16 cellular contexts compared by ENCODE assay signal in genomic region chr12:124762791-124763593, GRCh38.
DNase-seq lines count a peak whose midpoint lies in the region; ATAC-seq and TF ChIP-seq lines count a peak whose summit lies in the region.
"Had no signal": no experiment of that assay in that cellular context is flagged by ENCODE, and none has a peak within 500 bp of the region (broad histone marks: within the 10 kb centered on the region; RNA-seq: fewer than 3 reads in every experiment).

No MANE protein-coding gene starts in this region.

- intact Hi-C loops in left cardiac atrium (cut with DNase I) (loop anchor here in 1 of 2 donors (10.0 kb wide), 2 partner anchors 188 to 408 kb away; no protein-coding TSS in a partner anchor), left ventricle myocardium inferior (cut with micrococcal nuclease) (loop anchor here (10.0 kb wide), 1 partner anchor 408 kb away; no protein-coding TSS in a partner anchor)

- ATAC-seq in left cardiac atrium (no peak), omental fat pad (ENCODE audit: low FRiP score) (no peak), HG02798 (IDR thresholded peaks at IDR 0.05; ENCODE audit: poor library complexity, unreplicated experiment) (no peak)
- peak; percentile 60 to 79 for ATAC-seq in activated naive CD4-positive, alpha-beta T cell treated with anti-CD3 and anti-CD28 coated beads, Interleukin-2, amount 50 U/mL, for 72 hours
- ATAC-seq in stimulated activated naive CD8-positive, alpha-beta T cell treated with anti-CD3 and anti-CD28 coated beads, Interleukin-15, amount 100 ng/mL, for 72 hours = peak; percentile 57
- ATAC-seq: GM23338 had no signal

- peaks cover 16% of the 10 kb centered on the region for H3K27me3 Mint-ChIP-seq in stimulated activated naive CD8-positive, alpha-beta T cell treated with anti-CD3 and anti-CD28 coated beads, Interleukin-15, amount 100 ng/mL, for 72 hours

- H3K4me1 ChIP-seq in left ventricle myocardium inferior = peaks cover 65% of the 10 kb centered on the region
- H3K4me1 ChIP-seq: prostate gland had no signal

- H3K4me3 ChIP-seq in left ventricle myocardium inferior = no peak overlapping the region
- H3K4me3 ChIP-seq: GM23338, lung, prostate gland, suprapubic skin had no signal

- peaks cover 12% of the 10 kb centered on the region for H3K9me3 ChIP-seq in left ventricle myocardium inferior (replicated peaks)
- H3K9me3 ChIP-seq: prostate gland had no signal

- H3K27ac ChIP-seq in left ventricle myocardium inferior (replicated peaks) = no peak overlapping the region
- H3K27ac ChIP-seq: prostate gland, suprapubic skin had no signal

- peak overlapping the region in 1 of 2 donors; percentile 89 for H3K27ac Mint-ChIP-seq in activated naive CD4-positive, alpha-beta T cell treated with anti-CD3 and anti-CD28 coated beads, Interleukin-2, amount 50 U/mL, for 72 hours
- no peak overlapping the region for H3K27ac Mint-ChIP-seq in stimulated activated naive CD8-positive, alpha-beta T cell treated with anti-CD3 and anti-CD28 coated beads, Interleukin-15, amount 100 ng/mL, for 72 hours
- H3K27ac Mint-ChIP-seq: GM23338 had no signal

- no peak for TF ChIP-seq CTCF in left ventricle myocardium inferior (IDR thresholded peaks at IDR 0.05; ENCODE audit: borderline replicate concordance)
- no peak for TF ChIP-seq CTCF in omental fat pad (IDR thresholded peaks at IDR 0.05)

- peak; percentile 63 for DNase-seq in left cardiac atrium
- DNase-seq in left ventricle myocardium inferior = no peak
- DNase-seq in activated naive CD4-positive, alpha-beta T cell treated with anti-CD3 and anti-CD28 coated beads, Interleukin-2, amount 50 U/mL, for 72 hours (ENCODE audit: low spot score in 2 of 2) = no peak
- peak; percentile 64 for DNase-seq in fibroblast of gingiva (ENCODE audit: low read depth)
- peak in 1 of 2 donors; percentile 51 for DNase-seq in stimulated activated naive CD8-positive, alpha-beta T cell treated with anti-CD3 and anti-CD28 coated beads, Interleukin-15, amount 100 ng/mL, for 72 hours
- no peak for DNase-seq in omental fat pad (ENCODE audit: low spot score)
- DNase-seq in activated effector memory CD4-positive, alpha-beta T cell treated with anti-CD3 and anti-CD28 coated beads, Interleukin-2, amount 50 U/mL, for 16 hours = no peak
- DNase-seq: Calu3, NCI-H1694, NCI-H446 had no signal

- H3K9me3 Mint-ChIP-seq in activated naive CD4-positive, alpha-beta T cell treated with anti-CD3 and anti-CD28 coated beads, Interleukin-2, amount 50 U/mL, for 72 hours = peaks cover 6 to 18% of the 10 kb centered on the region in 2 donors
- peaks cover 8 to 28% of the 10 kb centered on the region in 2 donors for H3K9me3 Mint-ChIP-seq in stimulated activated naive CD8-positive, alpha-beta T cell treated with anti-CD3 and anti-CD28 coated beads, Interleukin-15, amount 100 ng/mL, for 72 hours

- H3K36me3 Mint-ChIP-seq in activated naive CD4-positive, alpha-beta T cell treated with anti-CD3 and anti-CD28 coated beads, Interleukin-2, amount 50 U/mL, for 72 hours = peaks cover 12 to 23% of the 10 kb centered on the region in 2 donors
- H3K36me3 Mint-ChIP-seq: natural killer cell had no signal

- no peaks in the 10 kb centered on the region for H3K27me3 ChIP-seq in left ventricle myocardium inferior (ENCODE audit: low read depth)
- H3K27me3 ChIP-seq: suprapubic skin had no signal

- H3K4me1 Mint-ChIP-seq in stimulated activated naive CD8-positive, alpha-beta T cell treated with anti-CD3 and anti-CD28 coated beads, Interleukin-15, amount 100 ng/mL, for 72 hours = peaks cover 59% of the 10 kb centered on the region

- H3K36me3 ChIP-seq in left ventricle myocardium inferior = no peaks in the 10 kb centered on the region
- H3K36me3 ChIP-seq: prostate gland, suprapubic skin had no signal

- peak overlapping the region in 1 of 2 donors; percentile 4 for H3K4me3 Mint-ChIP-seq in stimulated activated naive CD8-positive, alpha-beta T cell treated with anti-CD3 and anti-CD28 coated beads, Interleukin-15, amount 100 ng/mL, for 72 hours
- H3K4me3 Mint-ChIP-seq: GM23338, natural killer cell had no signal

Comparison
In these comparisons a context has a peak if more than half of its experiments do, and no peak if none do; other contexts are left out.
1. DNase-seq: peak in left cardiac atrium (single experiment) and fibroblast of gingiva (single experiment); none in left ventricle myocardium inferior (single experiment), activated naive CD4-positive, alpha-beta T cell treated with anti-CD3 and anti-CD28 coated beads, Interleukin-2, amount 50 U/mL, for 72 hours (0 of 2), omental fat pad (single experiment) and activated effector memory CD4-positive, alpha-beta T cell treated with anti-CD3 and anti-CD28 coated beads, Interleukin-2, amount 50 U/mL, for 16 hours (single experiment).
2. ATAC-seq: peak in activated naive CD4-positive, alpha-beta T cell treated with anti-CD3 and anti-CD28 coated beads, Interleukin-2, amount 50 U/mL, for 72 hours (2 of 2) and stimulated activated naive CD8-positive, alpha-beta T cell treated with anti-CD3 and anti-CD28 coated beads, Interleukin-15, amount 100 ng/mL, for 72 hours (single experiment); none in left cardiac atrium (0 of 2), omental fat pad (single experiment) and HG02798 (single experiment).